In genomic region chr16:3881499-3881995, GRCh38 we compare ENCODE assay signal across 1 cellular context.
TF ChIP-seq lines count a peak whose summit lies in the region.

No MANE protein-coding gene starts in this region.

TF ChIP-seq in HepG2, 621 proteins besides CTCF, POLR2A, EP300 and RAD21 (continued from another document):
- TF ChIP-seq ZNF407 (CRISPR knock-in tag; IDR thresholded peaks at IDR 0.05; ENCODE audit: not compliant biosample characterization) (no peak), ELF3 (CRISPR knock-in tag; IDR thresholded peaks at IDR 0.05) (no peak), RNF219 (CRISPR knock-in tag; IDR thresholded peaks at IDR 0.05) (no peak), GMEB1 (CRISPR knock-in tag; IDR thresholded peaks at IDR 0.05; ENCODE audit: borderline replicate concordance) (no peak), TGIF2 (CRISPR knock-in tag; IDR thresholded peaks at IDR 0.05) (no peak), NCOA1 (CRISPR knock-in tag; IDR thresholded peaks at IDR 0.05) (no peak), ZSCAN9 (CRISPR knock-in tag; IDR thresholded peaks at IDR 0.05; ENCODE audit: borderline replicate concordance) (no peak), AGO2 (optimal IDR thresholded peaks at IDR 0.05; ENCODE audit: low read depth, low read length) (peak; percentile 15), ZBTB33 (CRISPR knock-in tag; IDR thresholded peaks at IDR 0.05) (peak; percentile 93), ZBTB38 (CRISPR knock-in tag; IDR thresholded peaks at IDR 0.05) (0 out of 2 replicates have a peak, but pooled peaks have one; percentile 73), ZNF224 (CRISPR knock-in tag; IDR thresholded peaks at IDR 0.05) (peak; percentile 75; the same call in 1 of the 2 replicates), NFKB2 (CRISPR knock-in tag; IDR thresholded peaks at IDR 0.05; ENCODE audit: borderline replicate concordance) (peak; percentile 6; the same call in 1 of the 2 replicates), CHD2 (IDR thresholded peaks at IDR 0.05; ENCODE audit: low read depth, low read length) (no peak), DZIP1 (CRISPR knock-in tag; IDR thresholded peaks at IDR 0.05) (0 out of 2 replicates have a peak, but pooled peaks have one; percentile 6), STAT5B (CRISPR knock-in tag; IDR thresholded peaks at IDR 0.05) (no peak), SIN3B (IDR thresholded peaks at IDR 0.05; ENCODE audit: low read length) (no peak), NFYC (CRISPR knock-in tag; IDR thresholded peaks at IDR 0.05) (no peak), XRCC5 (optimal IDR thresholded peaks at IDR 0.05; ENCODE audit: low read length) (no peak)
TF ChIP-seq in HepG2: peak in this region for 7.
